ENCODE assay signal across 17 cellular contexts in the genomic region with DNA sequence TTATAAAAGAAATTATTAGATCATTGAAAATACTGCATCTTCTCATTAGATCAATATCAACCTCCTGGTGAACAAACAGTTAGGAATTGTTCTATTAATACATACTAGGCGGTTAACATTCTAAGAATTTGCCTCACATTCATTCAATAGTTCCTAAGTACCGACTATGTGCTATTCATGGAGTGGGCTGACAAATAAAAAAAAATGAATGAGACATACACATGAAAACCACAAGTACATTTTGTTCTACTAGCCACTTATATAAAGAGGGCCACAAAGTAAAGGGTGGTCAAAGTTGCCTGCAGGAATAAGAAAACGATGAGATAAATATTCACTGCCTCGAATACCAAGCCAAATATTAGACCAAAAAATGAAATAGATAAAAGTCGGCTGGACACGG.
DNase-seq lines count a peak whose midpoint lies in the region; ATAC-seq and TF ChIP-seq lines count a peak whose summit lies in the region.
"Had no signal": no experiment of that assay in that cellular context is flagged by ENCODE, and none has a peak within 500 bp of the region (broad histone marks: within the 10 kb centered on the region; RNA-seq: fewer than 3 reads in every experiment).

No MANE protein-coding gene starts in this region.

- H3K9me3 Mint-ChIP-seq in activated CD4-positive, alpha-beta memory T cell treated with anti-CD3 and anti-CD28 coated beads, Interleukin-2, amount 10 ng/mL, durations not matched to agents 7 days and 5 days = no peaks in the 10 kb centered on the region
- H3K9me3 Mint-ChIP-seq: CD4-positive, alpha-beta memory T cell had no signal

- ATAC-seq in GM21367 (IDR thresholded peaks at IDR 0.05; ENCODE audit: unreplicated experiment) (no peak), HG03196 (IDR thresholded peaks at IDR 0.05; ENCODE audit: unreplicated experiment) (no peak)
- ATAC-seq: PC-3 had no signal

- CTCF ChIA-PET in activated CD4-positive, alpha-beta memory T cell treated with anti-CD3 and anti-CD28 coated beads, Interleukin-2, amount 10 ng/mL, durations not matched to agents 7 days and 5 days (lab: Charles Lee) = no interaction called here

- no peak overlapping the region for H3K9ac ChIP-seq in trophoblast cell (ENCODE audit: low read length)

- H3K9me3 ChIP-seq in trophoblast cell (ENCODE audit: insufficient read depth, low read depth, low read length) = no peaks in the 10 kb centered on the region

- H3K14ac ChIP-seq in trophoblast cell (ENCODE audit: low read length) = no peak overlapping the region

- H3K79me1 ChIP-seq in trophoblast cell (ENCODE audit: low read length) = no peaks in the 10 kb centered on the region

- H3K18ac ChIP-seq in trophoblast cell (ENCODE audit: low read length) = no peak overlapping the region

- no peak overlapping the region for H3K4ac ChIP-seq in trophoblast cell (ENCODE audit: low read depth, low read length)

- no peaks in the 10 kb centered on the region for H3K79me2 ChIP-seq in trophoblast cell (ENCODE audit: control insufficient read depth, insufficient read depth, low read length, poor library complexity)

- no peak overlapping the region for H2AFZ ChIP-seq in trophoblast cell (ENCODE audit: insufficient read depth, low read length, poor library complexity)

- H3K27ac Mint-ChIP-seq in activated CD4-positive, alpha-beta memory T cell treated with anti-CD3 and anti-CD28 coated beads, Interleukin-2, amount 10 ng/mL, durations not matched to agents 7 days and 5 days = no peak overlapping the region
- H3K27ac Mint-ChIP-seq: B cell; CD4-positive, alpha-beta memory T cell had no signal

- H2AK5ac ChIP-seq in trophoblast cell (ENCODE audit: low read length) = no peak overlapping the region

- no peaks in the 10 kb centered on the region for H3K36me3 ChIP-seq in trophoblast cell (ENCODE audit: control insufficient read depth in 1 of 2, insufficient read depth in 2 of 2, low read length in 2 of 2)

- TF ChIP-seq CTCF in astrocyte of the spinal cord (IDR thresholded peaks at IDR 0.05; ENCODE audit: low read depth, low read length) = no peak

- H3K36me3 Mint-ChIP-seq in activated CD4-positive, alpha-beta memory T cell treated with anti-CD3 and anti-CD28 coated beads, Interleukin-2, amount 10 ng/mL, durations not matched to agents 7 days and 5 days (ENCODE audit: low read depth) = no peaks in the 10 kb centered on the region

- H3K4me2 ChIP-seq in trophoblast cell (ENCODE audit: low read length) = no peak overlapping the region

- H4K8ac ChIP-seq in trophoblast cell (ENCODE audit: low read depth, low read length) = no peak overlapping the region

- H2BK5ac ChIP-seq in trophoblast cell (ENCODE audit: low read depth, low read length, poor library complexity) = no peak overlapping the region

- in situ Hi-C loops in astrocyte of the spinal cord (cut with HindIII; ENCODE audit: low sequenced_read_pairs) = no loop called here

- no peak overlapping the region for H4K91ac ChIP-seq in trophoblast cell (ENCODE audit: low read depth, low read length)

- H2BK12ac ChIP-seq in trophoblast cell (ENCODE audit: low read length) = no peak overlapping the region

- H3K27me3 Mint-ChIP-seq in activated CD4-positive, alpha-beta memory T cell treated with anti-CD3 and anti-CD28 coated beads, Interleukin-2, amount 10 ng/mL, durations not matched to agents 7 days and 5 days = no peaks in the 10 kb centered on the region
- H3K27me3 Mint-ChIP-seq: B cell; CD4-positive, alpha-beta memory T cell had no signal

- H3K4me3 Mint-ChIP-seq in activated CD4-positive, alpha-beta memory T cell treated with anti-CD3 and anti-CD28 coated beads, Interleukin-2, amount 10 ng/mL, durations not matched to agents 7 days and 5 days = no peak overlapping the region
- H3K4me3 Mint-ChIP-seq: B cell; CD4-positive, alpha-beta memory T cell; H9 had no signal

- H4K12ac ChIP-seq in trophoblast cell (ENCODE audit: low read depth, low read length) = no peak overlapping the region

- whole genome bisulfite sequencing in trophoblast cell (ENCODE audit: extremely low coverage, insufficient coverage, insufficient read length) = no CpG with 5 or more reads among the region's 6 CpGs

- H3K27ac ChIP-seq in trophoblast cell (ENCODE audit: low read depth, low read length) = no peak overlapping the region

- H2BK120ac ChIP-seq in trophoblast cell (ENCODE audit: insufficient read depth, low read length, poor library complexity) = no peak overlapping the region

- no peak overlapping the region for H3K4me3 ChIP-seq in astrocyte of the spinal cord (ENCODE audit: low read depth, low read length)
- H3K4me3 ChIP-seq in trophoblast cell (ENCODE audit: low read depth, low read length) = no peak overlapping the region

- H3K27me3 ChIP-seq in trophoblast cell (ENCODE audit: insufficient read depth, low read length) = no peaks in the 10 kb centered on the region

- POLR2A ChIA-PET in activated CD4-positive, alpha-beta memory T cell treated with anti-CD3 and anti-CD28 coated beads, Interleukin-2, amount 10 ng/mL, durations not matched to agents 7 days and 5 days (lab: Charles Lee) = no interaction called here

- H3K4me1 Mint-ChIP-seq in activated CD4-positive, alpha-beta memory T cell treated with anti-CD3 and anti-CD28 coated beads, Interleukin-2, amount 10 ng/mL, durations not matched to agents 7 days and 5 days = peaks cover 5% of the 10 kb centered on the region
- H3K4me1 Mint-ChIP-seq: B cell had no signal

- no peak overlapping the region for H3K23ac ChIP-seq in trophoblast cell (ENCODE audit: low read length)

- peak; percentile 83 for DNase-seq in HCEC 1CT
- peak; percentile 87 for DNase-seq in astrocyte of the spinal cord (ENCODE audit: low read depth, low spot score)
- DNase-seq in foreskin melanocyte = peak; percentile 76
- DNase-seq in trophoblast cell = peak; percentile 16 to 76
- no peak for DNase-seq in activated CD4-positive, alpha-beta memory T cell treated with anti-CD3 and anti-CD28 coated beads, Interleukin-2, amount 10 ng/mL, durations not matched to agents 7 days and 5 days
- no peak for DNase-seq in NCI-H1694 treated with DMSO at 0.1 percent for 48 hours (lab: John Stamatoyannopoulos, UW)
- DNase-seq: CD4-positive, alpha-beta memory T cell; DND-41; H9; NCI-H1092; NCI-H1694; NCI-H446; NCI-H748 treated with DMSO at 0.1 percent for 48 hours; PC-3 had no signal

- H3K4me1 ChIP-seq in trophoblast cell (ENCODE audit: control insufficient read depth in 1 of 2, insufficient read depth in 2 of 2, low read length in 2 of 2) = no peaks in the 10 kb centered on the region

Comparison
In these comparisons a context has a peak if more than half of its experiments do, and no peak if none do; other contexts are left out.
1. DNase-seq: peak in HCEC 1CT (single experiment), astrocyte of the spinal cord (single experiment), foreskin melanocyte (single experiment) and trophoblast cell (2 of 2); none in activated CD4-positive, alpha-beta memory T cell treated with anti-CD3 and anti-CD28 coated beads, Interleukin-2, amount 10 ng/mL, durations not matched to agents 7 days and 5 days (single experiment) and NCI-H1694 treated with DMSO at 0.1 percent for 48 hours (single experiment).